Comparison of ENCODE assay signal across 17 cellular contexts in genomic region chr6:7463785-7464184, GRCh38.
A peak's percentile ranks its signal among the peaks of the same experiment; 100 is the strongest.
DNase-seq lines count a peak whose midpoint lies in the region; ATAC-seq and TF ChIP-seq lines count a peak whose summit lies in the region.
"Had no signal": no experiment of that assay in that cellular context is flagged by ENCODE, and none has a peak within 500 bp of the region (broad histone marks: within the 10 kb centered on the region; RNA-seq: fewer than 3 reads in every experiment).

No MANE protein-coding gene starts in this region.

- CTCF ChIA-PET in activated CD8-positive, alpha-beta T cell treated with anti-CD3 and anti-CD28 coated beads for 36 hours (lab: Charles Lee) = no interaction called here

- no peak overlapping the region for H3K4me3 ChIP-seq in fibroblast of mammary gland (ENCODE audit: control insufficient read depth, low read depth, low read length)
- H3K4me3 ChIP-seq in coronary artery = no peak overlapping the region
- H3K4me3 ChIP-seq in gastrocnemius medialis = no peak overlapping the region
- H3K4me3 ChIP-seq: heart right ventricle, SJSA1 had no signal

- H3K36me3 ChIP-seq in gastrocnemius medialis = no peaks in the 10 kb centered on the region
- H3K36me3 ChIP-seq: BE2C, heart right ventricle, SJSA1 had no signal

- no peaks in the 10 kb centered on the region for H3K27me3 ChIP-seq in gastrocnemius medialis
- H3K27me3 ChIP-seq: BE2C, heart right ventricle, SJSA1 had no signal

- POLR2A ChIA-PET in activated CD8-positive, alpha-beta T cell treated with anti-CD3 and anti-CD28 coated beads for 36 hours (lab: Charles Lee) = no interaction called here

- DNase-seq in EH (ENCODE audit: low read depth) (peak; percentile 29), NCI-H1694 treated with DMSO at 0.1 percent for 48 hours (lab: John Stamatoyannopoulos, UW) (peak; percentile 63), fibroblast of mammary gland (ENCODE audit: low read depth) (peak; percentile 66), coronary artery (ENCODE audit: low spot score) (no peak), gastrocnemius medialis (no peak), DMS79 treated with DMSO at 0.1 percent for 48 hours (lab: John Stamatoyannopoulos, UW) (no peak)
- no peak for DNase-seq in activated CD8-positive, alpha-beta T cell treated with anti-CD3 and anti-CD28 coated beads for 36 hours
- DNase-seq: activated CD8-positive, alpha-beta memory T cell treated with anti-CD3 and anti-CD28 coated beads, Interleukin-2, amount 50 U/mL, for 4 hours; BE2C; heart right ventricle; NCI-H1436 treated with DMSO at 0.1 percent for 48 hours; stimulated activated CD4-positive, alpha-beta T cell treated with anti-CD3 and anti-CD28 coated beads, Interleukin-4, amount 100 ng/mL, for 4 hours; stimulated activated naive CD4-positive, alpha-beta T cell treated with Interleukin-2 at 50 U/mL for 16 hours had no signal

- H3K36me3 Mint-ChIP-seq in nephron (ENCODE audit: low read depth) = no peaks in the 10 kb centered on the region
- H3K36me3 Mint-ChIP-seq in activated CD8-positive, alpha-beta T cell treated with anti-CD3 and anti-CD28 coated beads for 36 hours (ENCODE audit: low read depth) = no peaks in the 10 kb centered on the region
- H3K36me3 Mint-ChIP-seq: activated naive CD8-positive, alpha-beta T cell; memory B cell had no signal

- no peaks in the 10 kb centered on the region for H3K9me3 Mint-ChIP-seq in nephron
- no peaks in the 10 kb centered on the region for H3K9me3 Mint-ChIP-seq in activated CD8-positive, alpha-beta T cell treated with anti-CD3 and anti-CD28 coated beads for 36 hours
- H3K9me3 Mint-ChIP-seq: memory B cell had no signal

- H3K4me3 Mint-ChIP-seq in nephron = no peak overlapping the region
- no peak overlapping the region for H3K4me3 Mint-ChIP-seq in activated CD8-positive, alpha-beta T cell treated with anti-CD3 and anti-CD28 coated beads for 36 hours
- H3K4me3 Mint-ChIP-seq: activated naive CD8-positive, alpha-beta T cell; memory B cell had no signal

- no peak for ATAC-seq in activated CD8-positive, alpha-beta T cell treated with anti-CD3 and anti-CD28 coated beads for 36 hours
- no peak for ATAC-seq in gastrocnemius medialis
- ATAC-seq: heart right ventricle had no signal

- H3K27me3 Mint-ChIP-seq in nephron (ENCODE audit: low read depth) = peaks cover 3% of the 10 kb centered on the region
- H3K27me3 Mint-ChIP-seq in activated CD8-positive, alpha-beta T cell treated with anti-CD3 and anti-CD28 coated beads for 36 hours = peaks cover 1% of the 10 kb centered on the region

- intact Hi-C loops in activated CD8-positive, alpha-beta T cell treated with anti-CD3 and anti-CD28 coated beads for 36 hours (cut with micrococcal nuclease) = no loop called here
- intact Hi-C loops in gastrocnemius medialis (cut with DNase I; ENCODE audit: low total_unique reads) = no loop called here

- H3K9me3 ChIP-seq in gastrocnemius medialis = no peaks in the 10 kb centered on the region
- H3K9me3 ChIP-seq: BE2C, heart right ventricle, SJSA1 had no signal

- no peak for TF ChIP-seq CTCF in fibroblast of mammary gland (conservative IDR thresholded peaks at IDR 0.05; ENCODE audit: control insufficient read depth, insufficient read depth, low read depth, low read length)
- no peak for TF ChIP-seq CTCF in nephron (IDR thresholded peaks at IDR 0.05; ENCODE audit: unreplicated experiment in 3 of 3)
- TF ChIP-seq CTCF in activated CD8-positive, alpha-beta T cell treated with anti-CD3 and anti-CD28 coated beads for 36 hours (IDR thresholded peaks at IDR 0.05) = no peak
- TF ChIP-seq CTCF in coronary artery (IDR thresholded peaks at IDR 0.05) = no peak
- no peak for TF ChIP-seq CTCF in gastrocnemius medialis (IDR thresholded peaks at IDR 0.05 in 4 of 5, conservative IDR thresholded peaks at IDR 0.05 in 1 of 5)

- H3K27ac ChIP-seq in coronary artery = no peak overlapping the region
- no peak overlapping the region for H3K27ac ChIP-seq in gastrocnemius medialis
- H3K27ac ChIP-seq: heart right ventricle, SJSA1 had no signal

- in situ Hi-C loops in gastrocnemius medialis (cut with MboI; ENCODE audit: low sequenced_read_pairs in 4 of 4) = no loop called here

- no peaks in the 10 kb centered on the region for H3K4me1 ChIP-seq in gastrocnemius medialis
- H3K4me1 ChIP-seq: BE2C had no signal

- H3K4me1 Mint-ChIP-seq in nephron = peaks cover 3% of the 10 kb centered on the region
- H3K4me1 Mint-ChIP-seq in activated CD8-positive, alpha-beta T cell treated with anti-CD3 and anti-CD28 coated beads for 36 hours (ENCODE audit: low read depth) = no peaks in the 10 kb centered on the region

- TF ChIP-seq POLR2A in gastrocnemius medialis (IDR thresholded peaks at IDR 0.05) = no peak

- peak overlapping the region in 2 of 3 experiments; percentile 27 to 68 for H3K27ac Mint-ChIP-seq in nephron
- H3K27ac Mint-ChIP-seq in activated CD8-positive, alpha-beta T cell treated with anti-CD3 and anti-CD28 coated beads for 36 hours = no peak overlapping the region
- H3K27ac Mint-ChIP-seq: activated naive CD8-positive, alpha-beta T cell; memory B cell had no signal

Comparison
In these comparisons a context has a peak if more than half of its experiments do, and no peak if none do; other contexts are left out.
1. DNase-seq: peak in EH (single experiment), NCI-H1694 treated with DMSO at 0.1 percent for 48 hours (single experiment) and fibroblast of mammary gland (single experiment); none in activated CD8-positive, alpha-beta T cell treated with anti-CD3 and anti-CD28 coated beads for 36 hours (single experiment), coronary artery (single experiment), gastrocnemius medialis (0 of 2) and DMS79 treated with DMSO at 0.1 percent for 48 hours (single experiment).